29 cellular contexts compared by ENCODE assay signal in genomic region chr14:37550511-37550910, GRCh38. TPM values are rescaled to one million over a fixed set of nuclear protein-coding genes. Genes with fewer than 3 reads are reported as not detected.
DNase-seq lines count a peak whose midpoint lies in the region; ATAC-seq, FAIRE-seq and TF ChIP-seq lines count a peak whose summit lies in the region.
"Had no signal": no experiment of that assay in that cellular context is flagged by ENCODE, and none has a peak within 500 bp of the region (broad histone marks: within the 10 kb centered on the region; RNA-seq: fewer than 3 reads in every experiment).

No MANE protein-coding gene starts in this region.

- no peaks in the 10 kb centered on the region for H3K79me2 ChIP-seq in osteoblast (ENCODE audit: insufficient read depth, low read length)
- H3K79me2 ChIP-seq: hepatocyte, parathyroid adenoma had no signal

- H3K4me1 ChIP-seq in osteoblast (ENCODE audit: insufficient read depth, low read length) = peaks cover 6% of the 10 kb centered on the region
- H3K4me1 ChIP-seq: adrenal gland, esophagus squamous epithelium, parathyroid adenoma, sigmoid colon had no signal

- no peak overlapping the region for H3K27ac ChIP-seq in osteoblast (ENCODE audit: low read depth, low read length)
- H3K27ac ChIP-seq: adrenal gland, esophagus squamous epithelium, hepatocyte, parathyroid adenoma, sigmoid colon, transverse colon had no signal

- no peak overlapping the region for H3K4me2 ChIP-seq in osteoblast (ENCODE audit: insufficient read depth, low read length)
- H3K4me2 ChIP-seq: hepatocyte had no signal

- no peak for TF ChIP-seq CTCF in cardiac fibroblast (IDR thresholded peaks at IDR 0.05; ENCODE audit: low read depth, low read length)
- no peak for TF ChIP-seq CTCF in osteoblast (IDR thresholded peaks at IDR 0.05; ENCODE audit: extremely low read depth, low read depth, low read length)

- ATAC-seq in GM21737 (IDR thresholded peaks at IDR 0.05; ENCODE audit: unreplicated experiment) = no peak
- no peak for ATAC-seq in HG02884 (IDR thresholded peaks at IDR 0.05; ENCODE audit: unreplicated experiment)
- ATAC-seq: natural killer cell; stimulated activated naive CD8-positive, alpha-beta T cell treated with anti-CD3 and anti-CD28 coated beads, Interleukin-15, Interleukin-2, amounts not matched to agents 100 U/mL and 50 U/mL, for 24 hours had no signal

- no peaks in the 10 kb centered on the region for H3K9me3 ChIP-seq in osteoblast (ENCODE audit: low read depth, low read length)
- H3K9me3 ChIP-seq: sigmoid colon, transverse colon had no signal

- no peak overlapping the region for H2AFZ ChIP-seq in osteoblast (ENCODE audit: low read length)
- H2AFZ ChIP-seq: hepatocyte, parathyroid adenoma had no signal

- H3K36me3 ChIP-seq in osteoblast (ENCODE audit: insufficient read depth, low read length) = no peaks in the 10 kb centered on the region
- H3K36me3 ChIP-seq: adrenal gland, esophagus squamous epithelium, sigmoid colon, transverse colon had no signal

- peak; percentile 6 for DNase-seq in AG20443 (ENCODE audit: low spot score)
- DNase-seq in HTR-8/SVneo (ENCODE audit: insufficient read length, low spot score) = peak; percentile 10
- DNase-seq in cardiac fibroblast (ENCODE audit: low read depth in 2 of 2) = peak; percentile 6 to 44
- peak; percentile 41 for DNase-seq in osteoblast (ENCODE audit: insufficient read length, low spot score, missing footprints)
- no peak for DNase-seq in activated T-cell treated with anti-CD3 and anti-CD28 coated beads, Interleukin-2, amount 50 U/mL, for 1 hour
- DNase-seq in GM19240 (ENCODE audit: insufficient read length, low spot score) = no peak
- DNase-seq: activated CD4-positive, alpha-beta T cell treated with anti-CD3 and anti-CD28 coated beads, Interleukin-2, amount 10 ng/mL, durations not matched to agents 7 days and 5 days; activated CD8-positive, alpha-beta memory T cell treated with anti-CD3 and anti-CD28 coated beads, Interleukin-2, amount 50 U/mL, for 4 hours; activated effector memory CD4-positive, alpha-beta T cell treated with Interleukin-2 at 50 U/mL for 16 hours; adrenal gland; effector CD8-positive, alpha-beta T cell; esophagus squamous epithelium; KBM-7; mesenchymal stem cell; natural killer cell; NCI-H1048; NCI-H2081 treated with DMSO at 0.1 percent for 48 hours; SIG-M5; sigmoid colon; stimulated activated CD4-positive, alpha-beta T cell treated with anti-CD3 and anti-CD28 coated beads, Interleukin-2, amount 100 ng/mL, for 24 hours; stimulated activated naive CD8-positive, alpha-beta T cell treated with anti-CD3 and anti-CD28 coated beads, Interleukin-15, Interleukin-2, amounts not matched to agents 100 U/mL and 50 U/mL, for 24 hours; T-helper 1 cell; transverse colon had no signal

- no peak for FAIRE-seq in HTR-8/SVneo (lab: Jason Lieb, UNC)
- FAIRE-seq: keratinocyte had no signal

- no peaks in the 10 kb centered on the region for H4K20me1 ChIP-seq in osteoblast (ENCODE audit: insufficient read depth, low read length)

- H3K27me3 ChIP-seq in osteoblast (ENCODE audit: insufficient read depth, low read length) = no peaks in the 10 kb centered on the region
- H3K27me3 ChIP-seq: adrenal gland, esophagus squamous epithelium, hepatocyte, sigmoid colon, transverse colon had no signal

- no peak overlapping the region for H3K4me3 ChIP-seq in cardiac fibroblast (replicated peaks in 1 of 2; ENCODE audit: low read depth in 2 of 2, low read length in 2 of 2)
- no peak overlapping the region for H3K4me3 ChIP-seq in osteoblast (ENCODE audit: insufficient read depth, low read length)
- H3K4me3 ChIP-seq: adrenal gland, esophagus squamous epithelium, hepatocyte, sigmoid colon, transverse colon had no signal

RNA-seq across cellular contexts. Expression of gene FOXA1, which starts 44.5 kb away (rescaled TPM):
- 0.36 TPM in 1 of 2 replicates, not detected in the other for total RNA-seq in osteoblast
- total RNA-seq: activated CD4-positive, alpha-beta T cell treated with anti-CD3 and anti-CD28 coated beads, Interleukin-2, amount 10 ng/mL, durations not matched to agents 7 days and 5 days; natural killer cell; OCI-LY7; sigmoid colon had no signal

RNA-seq across cellular contexts. Expression of gene TTC6, which starts 44.9 kb away (rescaled TPM):
- under 0.01 TPM in 2 replicates for total RNA-seq in osteoblast
- total RNA-seq: activated CD4-positive, alpha-beta T cell treated with anti-CD3 and anti-CD28 coated beads, Interleukin-2, amount 10 ng/mL, durations not matched to agents 7 days and 5 days; adrenal gland; natural killer cell; OCI-LY7; sigmoid colon had no signal

Comparison
In these comparisons a context has a peak if more than half of its experiments do, and no peak if none do; other contexts are left out.
1. DNase-seq: peak in AG20443 (single experiment), HTR-8/SVneo (single experiment), cardiac fibroblast (2 of 2) and osteoblast (single experiment); none in activated T-cell treated with anti-CD3 and anti-CD28 coated beads, Interleukin-2, amount 50 U/mL, for 1 hour (single experiment) and GM19240 (single experiment).